In the genomic region with DNA sequence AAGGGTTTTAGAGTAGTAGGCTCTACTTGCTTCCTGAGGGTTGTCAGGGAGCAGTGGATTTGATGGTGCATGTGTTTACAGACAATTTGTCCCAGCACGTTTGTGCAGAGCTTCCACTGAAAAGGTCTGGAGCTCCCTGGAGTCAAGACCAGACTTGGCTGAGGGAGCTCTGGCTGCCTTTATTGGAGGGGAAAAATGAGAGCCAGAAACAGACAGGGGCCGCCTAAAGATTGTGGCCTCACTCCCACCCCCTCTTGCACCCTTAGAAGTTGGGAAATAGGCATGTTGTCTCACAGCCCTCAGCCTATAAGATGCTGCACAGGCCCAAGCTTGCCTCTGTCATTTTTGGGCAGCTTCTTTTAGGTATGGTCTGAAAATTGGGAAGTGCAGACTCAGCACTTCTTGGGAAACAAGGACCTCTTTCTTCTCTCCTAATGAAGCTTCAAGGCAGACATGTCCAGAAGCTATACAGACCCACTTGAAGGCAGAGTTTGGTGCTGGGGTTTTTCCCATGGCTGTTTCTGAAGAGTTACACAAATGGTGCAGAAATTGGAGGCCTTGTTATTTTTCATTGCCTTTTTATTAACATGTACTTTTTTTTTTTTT, we compare ENCODE assay signal across 21 cellular contexts.
"Had no signal": no experiment of that assay in that cellular context is flagged by ENCODE, and none has a peak within 500 bp of the region (broad histone marks: within the 10 kb centered on the region; RNA-seq: fewer than 3 reads in every experiment).

No MANE protein-coding gene starts in this region.

- H3K9me3 ChIP-seq: mucosa of descending colon, upper lobe of left lung had no signal

- H2AFZ ChIP-seq: parathyroid adenoma had no signal

- H3K36me3 ChIP-seq: cardiac muscle cell had no signal

- DNase-seq: activated CD4-positive, alpha-beta memory T cell treated with anti-CD3 and anti-CD28 coated beads, Interleukin-2, amount 10 ng/mL, durations not matched to agents 7 days and 5 days; activated CD4-positive, alpha-beta T cell treated with anti-CD3 and anti-CD28 coated beads, Interleukin-2, amount 10 ng/mL, durations not matched to agents 24 days and 14 days; activated effector memory CD4-positive, alpha-beta T cell treated with anti-CD3 and anti-CD28 coated beads, Interleukin-2, amount 50 U/mL, for 16 hours; activated naive CD4-positive, alpha-beta T cell treated with anti-CD3 and anti-CD28 coated beads, Interleukin-2, amount 10 ng/mL, durations not matched to agents 7 days and 5 days; activated T-cell treated with anti-CD3 and anti-CD28 coated beads, Interleukin-2, amount 50 U/mL, for 72 hours; amygdala; erythroblast; glutamatergic neuron; hippocampal formation; mesenchymal stem cell; mucosa of descending colon; nucleus accumbens; stimulated activated CD4-positive, alpha-beta T cell treated with anti-CD3 and anti-CD28 coated beads, Interleukin-4, amount 100 ng/mL, for 4 hours; stimulated activated naive CD8-positive, alpha-beta T cell treated with anti-CD3 and anti-CD28 coated beads, Interleukin-15, Interleukin-2, amounts not matched to agents 100 U/mL and 50 U/mL, for 24 hours; T-cell; upper lobe of left lung had no signal

- H3K9ac ChIP-seq: parathyroid adenoma had no signal

- H3K79me2 ChIP-seq: parathyroid adenoma had no signal

- FAIRE-seq: frontal cortex had no signal

- H3K27ac ChIP-seq: cardiac muscle cell, parathyroid adenoma, upper lobe of left lung, VCaP had no signal

- H3K27me3 ChIP-seq: upper lobe of left lung had no signal

- H3K4me1 ChIP-seq: parathyroid adenoma had no signal

- ATAC-seq: activated CD4-positive, CD25-positive, alpha-beta regulatory T cell treated with anti-CD3 and anti-CD28 coated beads, Interleukin-2, amount 50 U/mL, for 24 hours; activated T-cell treated with anti-CD3 and anti-CD28 coated beads, Interleukin-2, amount 50 U/mL, for 72 hours; mucosa of descending colon; stimulated activated naive CD8-positive, alpha-beta T cell treated with anti-CD3 and anti-CD28 coated beads, Interleukin-15, Interleukin-2, amounts not matched to agents 100 U/mL and 50 U/mL, for 24 hours; T-cell had no signal

- H3K4me3 ChIP-seq: cardiac muscle cell, mucosa of descending colon, upper lobe of left lung had no signal
